In genomic region chr18:78722391-78722790, GRCh38 we compare ENCODE assay signal across 26 cellular contexts.
DNase-seq lines count a peak whose midpoint lies in the region; TF ChIP-seq lines count a peak whose summit lies in the region.
"Had no signal": no experiment of that assay in that cellular context is flagged by ENCODE, and none has a peak within 500 bp of the region (broad histone marks: within the 10 kb centered on the region; RNA-seq: fewer than 3 reads in every experiment).

No MANE protein-coding gene starts in this region.

- H3K27me3 ChIP-seq in HUES64 (ENCODE audit: insufficient read depth, low read length), result peaks cover 9% of the 10 kb centered on the region

- H3K4me3 ChIP-seq in HUES64 (ENCODE audit: low read length), result no peak overlapping the region
- H3K4me3 ChIP-seq in lower leg skin (ENCODE audit: low read depth, poor library complexity, severe bottlenecking), result no peak overlapping the region
- H3K4me3 ChIP-seq: adrenal gland, prostate gland, skin epidermis, thoracic aorta had no signal

- H3K9ac ChIP-seq in HUES64 (ENCODE audit: low read depth, low read length), result 0 out of 2 replicates have a peak overlapping the region, but pooled peaks have one; percentile 27

- POLR2A ChIA-PET in activated CD4-positive, alpha-beta T cell treated with anti-CD3 and anti-CD28 coated beads, Interleukin-2, amount 10 ng/mL, durations not matched to agents 7 days and 5 days (lab: Charles Lee), result no interaction called here

- TF ChIP-seq POLR2A in lower leg skin (IDR thresholded peaks at IDR 0.05), result no peak

- intact Hi-C loops in lower leg skin (cut with DNase I; ENCODE audit: low total_unique reads), result no loop called here

- no peaks in the 10 kb centered on the region for H3K9me3 Mint-ChIP-seq in activated CD4-positive, alpha-beta T cell treated with anti-CD3 and anti-CD28 coated beads, Interleukin-2, amount 10 ng/mL, durations not matched to agents 7 days and 5 days
- H3K9me3 Mint-ChIP-seq: activated CD8-positive, alpha-beta T cell treated with anti-CD3 and anti-CD28 coated beads for 36 hours; stimulated activated memory B cell treated with anti-CD40 and anti-IgM and Interleukin-4, amounts not matched to agents 10 μg/mL and 1 μg/mL and 100 μg/mL, for 72 hours had no signal

- CTCF ChIA-PET in activated CD4-positive, alpha-beta T cell treated with anti-CD3 and anti-CD28 coated beads, Interleukin-2, amount 10 ng/mL, durations not matched to agents 7 days and 5 days (lab: Charles Lee), result no interaction called here

- no peaks in the 10 kb centered on the region for H3K9me3 ChIP-seq in HUES64 (ENCODE audit: insufficient read depth, low read depth, low read length)
- H3K9me3 ChIP-seq: adrenal gland, prostate gland, thoracic aorta had no signal

- DNase-seq in RPMI7951 (ENCODE audit: low read depth) (peak; percentile 0), inferior parietal cortex (ENCODE audit: extremely low spot score) (peak; percentile 60), superior temporal gyrus (ENCODE audit: extremely low spot score) (peak; percentile 77), lower leg skin (ENCODE audit: low spot score in 2 of 2) (no peak)
- no peak for DNase-seq in activated CD4-positive, alpha-beta T cell treated with anti-CD3 and anti-CD28 coated beads, Interleukin-2, amount 10 ng/mL, durations not matched to agents 7 days and 5 days
- DNase-seq in activated naive CD4-positive, alpha-beta T cell treated with Interleukin-2 at 50 U/mL for 16 hours, result no peak
- DNase-seq: activated CD4-positive, CD25-positive, alpha-beta regulatory T cell; activated CD8-positive, alpha-beta T cell treated with anti-CD3 and anti-CD28 coated beads for 36 hours; activated effector memory CD4-positive, alpha-beta T cell treated with anti-CD3 and anti-CD28 coated beads, Interleukin-2, amount 50 U/mL, for 16 hours; activated T-cell treated with anti-CD3 and anti-CD28 coated beads for 4 hours; adrenal gland; CD4-positive, alpha-beta memory T cell; cortex of kidney; DMS53; immature natural killer cell; left ventricle myocardium superior; NCI-H1105 treated with DMSO at 0.1 percent for 48 hours; NCI-H2081; NCI-H526; stimulated activated CD4-positive, alpha-beta T cell treated with anti-CD3 and anti-CD28 coated beads, Interleukin-2, amount 100 ng/mL, for 24 hours; T-helper 9 cell had no signal

- TF ChIP-seq CTCF in lower leg skin (IDR thresholded peaks at IDR 0.05), result no peak

- WGBS in HUES64, result 51% methylated on average over 10 of the region's 10 CpGs
- WGBS in lower leg skin, 2 donors, result 57 to 61% methylated on average over 10 of the region's 10 CpGs

- no peak overlapping the region for H3K27ac Mint-ChIP-seq in activated CD4-positive, alpha-beta T cell treated with anti-CD3 and anti-CD28 coated beads, Interleukin-2, amount 10 ng/mL, durations not matched to agents 7 days and 5 days
- H3K27ac Mint-ChIP-seq: activated CD8-positive, alpha-beta T cell treated with anti-CD3 and anti-CD28 coated beads for 36 hours; CD4-positive, alpha-beta memory T cell; immature natural killer cell; stimulated activated memory B cell treated with anti-CD40 and anti-IgM and Interleukin-4, amounts not matched to agents 10 μg/mL and 1 μg/mL and 100 μg/mL, for 72 hours had no signal

- no peak overlapping the region for H3K4me3 Mint-ChIP-seq in activated CD4-positive, alpha-beta T cell treated with anti-CD3 and anti-CD28 coated beads, Interleukin-2, amount 10 ng/mL, durations not matched to agents 7 days and 5 days
- H3K4me3 Mint-ChIP-seq: activated CD8-positive, alpha-beta T cell treated with anti-CD3 and anti-CD28 coated beads for 36 hours; CD4-positive, alpha-beta memory T cell; immature natural killer cell; stimulated activated memory B cell treated with anti-CD40 and anti-IgM and Interleukin-4, amounts not matched to agents 10 μg/mL and 1 μg/mL and 100 μg/mL, for 72 hours had no signal

- peaks cover 10% of the 10 kb centered on the region for H3K27me3 Mint-ChIP-seq in activated CD4-positive, alpha-beta T cell treated with anti-CD3 and anti-CD28 coated beads, Interleukin-2, amount 10 ng/mL, durations not matched to agents 7 days and 5 days

- H3K36me3 ChIP-seq in HUES64 (ENCODE audit: insufficient read depth, low read length), result no peaks in the 10 kb centered on the region
- H3K36me3 ChIP-seq: adrenal gland, prostate gland, thoracic aorta had no signal

- no peaks in the 10 kb centered on the region for H3K4me1 Mint-ChIP-seq in activated CD4-positive, alpha-beta T cell treated with anti-CD3 and anti-CD28 coated beads, Interleukin-2, amount 10 ng/mL, durations not matched to agents 7 days and 5 days
- H3K4me1 Mint-ChIP-seq: CD4-positive, alpha-beta memory T cell; immature natural killer cell; stimulated activated memory B cell treated with anti-CD40 and anti-IgM and Interleukin-4, amounts not matched to agents 10 μg/mL and 1 μg/mL and 100 μg/mL, for 72 hours had no signal

- H3K4me1 ChIP-seq in HUES64 (ENCODE audit: insufficient read depth, low read length), result peaks cover 39% of the 10 kb centered on the region
- H3K4me1 ChIP-seq: adrenal gland, prostate gland had no signal

- H3K27ac ChIP-seq in HUES64 (ENCODE audit: low read depth, low read length), result peak overlapping the region; percentile 60; the same call in 1 of the 2 replicates
- H3K27ac ChIP-seq: adrenal gland, prostate gland, skin epidermis, thoracic aorta had no signal

- H3K36me3 Mint-ChIP-seq in activated CD4-positive, alpha-beta T cell treated with anti-CD3 and anti-CD28 coated beads, Interleukin-2, amount 10 ng/mL, durations not matched to agents 7 days and 5 days (ENCODE audit: low read depth), result no peaks in the 10 kb centered on the region
- H3K36me3 Mint-ChIP-seq: CD4-positive, alpha-beta memory T cell; immature natural killer cell; stimulated activated memory B cell treated with anti-CD40 and anti-IgM and Interleukin-4, amounts not matched to agents 10 μg/mL and 1 μg/mL and 100 μg/mL, for 72 hours had no signal

Comparison
In these comparisons a context has a peak if more than half of its experiments do, and no peak if none do; other contexts are left out.
1. DNase-seq: peak in RPMI7951 (single experiment), inferior parietal cortex (single experiment) and superior temporal gyrus (single experiment); none in activated CD4-positive, alpha-beta T cell treated with anti-CD3 and anti-CD28 coated beads, Interleukin-2, amount 10 ng/mL, durations not matched to agents 7 days and 5 days (single experiment), activated naive CD4-positive, alpha-beta T cell treated with Interleukin-2 at 50 U/mL for 16 hours (single experiment) and lower leg skin (0 of 2).